Comparison of ENCODE assay signal across 25 cellular contexts in the genomic region with DNA sequence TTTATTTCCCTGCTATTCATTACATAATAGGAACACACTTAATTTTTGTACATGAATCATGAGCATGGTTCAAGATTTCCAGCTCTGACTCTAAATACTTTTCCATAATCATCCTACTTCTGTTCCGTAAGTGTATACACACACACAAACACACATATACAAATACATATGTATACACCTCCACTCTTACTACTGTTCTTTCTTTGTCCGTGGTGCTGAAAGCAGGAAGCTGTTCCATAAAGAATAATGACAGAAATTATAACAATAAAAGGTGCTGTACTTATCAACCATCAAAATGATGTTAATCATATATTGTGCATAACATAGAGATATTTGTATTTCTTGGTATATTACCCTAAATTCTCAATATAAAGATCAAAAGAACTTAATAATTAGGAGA.
"Had no signal": no experiment of that assay in that cellular context is flagged by ENCODE, and none has a peak within 500 bp of the region (broad histone marks: within the 10 kb centered on the region; RNA-seq: fewer than 3 reads in every experiment).

No MANE protein-coding gene starts in this region.

- H3K27me3 ChIP-seq: colonic mucosa, dorsolateral prefrontal cortex, esophagus muscularis mucosa, esophagus squamous epithelium, foreskin keratinocyte, gastrocnemius medialis, gastroesophageal sphincter, heart left ventricle, heart right ventricle had no signal

- H3K9me3 Mint-ChIP-seq: endodermal cell had no signal

- H3K27ac Mint-ChIP-seq: dendritic cell treated with granulocyte-macrophage colony-stimulating factor and Interleukin-4, amounts not matched to agents 40 ng/mL and 50 ng/mL, for 4 days; effector memory CD8-positive, alpha-beta T cell; endodermal cell had no signal

- H3K4me1 ChIP-seq: colonic mucosa, esophagus muscularis mucosa, esophagus squamous epithelium, foreskin keratinocyte, gastrocnemius medialis, gastroesophageal sphincter, heart left ventricle, heart right ventricle had no signal

- DNase-seq: colonic mucosa; cortex of kidney; dermis blood vessel endothelial cell; dorsolateral prefrontal cortex; effector CD4-positive, alpha-beta T cell; effector CD8-positive, alpha-beta T cell; effector memory CD4-positive, alpha-beta T cell; effector memory CD8-positive, alpha-beta T cell; endodermal cell; erythroblast; esophagus squamous epithelium; foreskin fibroblast; foreskin keratinocyte; foreskin melanocyte; gastrocnemius medialis; glutamatergic neuron; head of caudate nucleus; heart left ventricle; heart right ventricle had no signal

- H3K4me3 Mint-ChIP-seq: dendritic cell treated with granulocyte-macrophage colony-stimulating factor and Interleukin-4, amounts not matched to agents 40 ng/mL and 50 ng/mL, for 4 days; effector memory CD8-positive, alpha-beta T cell; endodermal cell had no signal

- H3K27ac ChIP-seq: colonic mucosa, coronary artery, dorsolateral prefrontal cortex, epithelial cell of prostate, esophagus muscularis mucosa, esophagus squamous epithelium, foreskin keratinocyte, gastrocnemius medialis, gastroesophageal sphincter, heart left ventricle, heart right ventricle had no signal

- H3K27me3 Mint-ChIP-seq: dendritic cell treated with granulocyte-macrophage colony-stimulating factor and Interleukin-4, amounts not matched to agents 40 ng/mL and 50 ng/mL, for 4 days; effector memory CD8-positive, alpha-beta T cell had no signal

- H3K36me3 ChIP-seq: colonic mucosa, esophagus muscularis mucosa, esophagus squamous epithelium, gastrocnemius medialis, gastroesophageal sphincter, heart left ventricle, heart right ventricle had no signal

- H3K4me3 ChIP-seq: colonic mucosa, coronary artery, dorsolateral prefrontal cortex, esophagus muscularis mucosa, esophagus squamous epithelium, gastrocnemius medialis, gastroesophageal sphincter, heart left ventricle, heart right ventricle had no signal

- ATAC-seq: effector memory CD8-positive, alpha-beta T cell; esophagus mucosa; foreskin keratinocyte; gastrocnemius medialis; gastroesophageal sphincter; heart left ventricle; heart right ventricle had no signal
